Comparison of ENCODE assay signal across 1 cellular context in genomic region chr4:78534286-78534955, GRCh38.
TF ChIP-seq lines count a peak whose summit lies in the region.

No MANE protein-coding gene starts in this region.

TF ChIP-seq in Ishikawa, 13 proteins besides CTCF, POLR2A, EP300 and RAD21:
- TF ChIP-seq, protein P1, sequence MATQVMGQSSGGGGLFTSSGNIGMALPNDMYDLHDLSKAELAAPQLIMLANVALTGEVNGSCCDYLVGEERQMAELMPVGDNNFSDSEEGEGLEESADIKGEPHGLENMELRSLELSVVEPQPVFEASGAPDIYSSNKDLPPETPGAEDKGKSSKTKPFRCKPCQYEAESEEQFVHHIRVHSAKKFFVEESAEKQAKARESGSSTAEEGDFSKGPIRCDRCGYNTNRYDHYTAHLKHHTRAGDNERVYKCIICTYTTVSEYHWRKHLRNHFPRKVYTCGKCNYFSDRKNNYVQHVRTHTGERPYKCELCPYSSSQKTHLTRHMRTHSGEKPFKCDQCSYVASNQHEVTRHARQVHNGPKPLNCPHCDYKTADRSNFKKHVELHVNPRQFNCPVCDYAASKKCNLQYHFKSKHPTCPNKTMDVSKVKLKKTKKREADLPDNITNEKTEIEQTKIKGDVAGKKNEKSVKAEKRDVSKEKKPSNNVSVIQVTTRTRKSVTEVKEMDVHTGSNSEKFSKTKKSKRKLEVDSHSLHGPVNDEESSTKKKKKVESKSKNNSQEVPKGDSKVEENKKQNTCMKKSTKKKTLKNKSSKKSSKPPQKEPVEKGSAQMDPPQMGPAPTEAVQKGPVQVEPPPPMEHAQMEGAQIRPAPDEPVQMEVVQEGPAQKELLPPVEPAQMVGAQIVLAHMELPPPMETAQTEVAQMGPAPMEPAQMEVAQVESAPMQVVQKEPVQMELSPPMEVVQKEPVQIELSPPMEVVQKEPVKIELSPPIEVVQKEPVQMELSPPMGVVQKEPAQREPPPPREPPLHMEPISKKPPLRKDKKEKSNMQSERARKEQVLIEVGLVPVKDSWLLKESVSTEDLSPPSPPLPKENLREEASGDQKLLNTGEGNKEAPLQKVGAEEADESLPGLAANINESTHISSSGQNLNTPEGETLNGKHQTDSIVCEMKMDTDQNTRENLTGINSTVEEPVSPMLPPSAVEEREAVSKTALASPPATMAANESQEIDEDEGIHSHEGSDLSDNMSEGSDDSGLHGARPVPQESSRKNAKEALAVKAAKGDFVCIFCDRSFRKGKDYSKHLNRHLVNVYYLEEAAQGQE (IDR thresholded peaks at IDR 0.05; ENCODE audit: low read depth), result no peak
- TF ChIP-seq MAX (IDR thresholded peaks at IDR 0.05) (no peak), CEBPB (IDR thresholded peaks at IDR 0.05) (0 out of 2 replicates have a peak, but pooled peaks have one; percentile 34), TAF1 (IDR thresholded peaks at IDR 0.05; ENCODE audit: low read depth) (no peak), YY1 (IDR thresholded peaks at IDR 0.05; ENCODE audit: low read depth) (no peak), EGR1 (IDR thresholded peaks at IDR 0.05) (no peak), CREB1 (IDR thresholded peaks at IDR 0.05; ENCODE audit: low read depth) (no peak), NFIC (IDR thresholded peaks at IDR 0.05) (0 out of 2 replicates have a peak, but pooled peaks have one; percentile 14), FOXM1 (IDR thresholded peaks at IDR 0.05; ENCODE audit: borderline replicate concordance, low read depth) (0 out of 2 replicates have a peak, but pooled peaks have one; percentile 37), TCF12 (IDR thresholded peaks at IDR 0.05; ENCODE audit: low read depth) (no peak; the same call in 1 of the 2 replicates), ZBTB7A (IDR thresholded peaks at IDR 0.05; ENCODE audit: low read depth) (no peak), TEAD4 (IDR thresholded peaks at IDR 0.05) (peak; percentile 74)
- TF ChIP-seq, protein P2, sequence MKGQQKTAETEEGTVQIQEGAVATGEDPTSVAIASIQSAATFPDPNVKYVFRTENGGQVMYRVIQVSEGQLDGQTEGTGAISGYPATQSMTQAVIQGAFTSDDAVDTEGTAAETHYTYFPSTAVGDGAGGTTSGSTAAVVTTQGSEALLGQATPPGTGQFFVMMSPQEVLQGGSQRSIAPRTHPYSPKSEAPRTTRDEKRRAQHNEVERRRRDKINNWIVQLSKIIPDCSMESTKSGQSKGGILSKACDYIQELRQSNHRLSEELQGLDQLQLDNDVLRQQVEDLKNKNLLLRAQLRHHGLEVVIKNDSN (IDR thresholded peaks at IDR 0.05), result no peak
TF ChIP-seq in Ishikawa: peak in this region for 4.
